In the genomic region with DNA sequence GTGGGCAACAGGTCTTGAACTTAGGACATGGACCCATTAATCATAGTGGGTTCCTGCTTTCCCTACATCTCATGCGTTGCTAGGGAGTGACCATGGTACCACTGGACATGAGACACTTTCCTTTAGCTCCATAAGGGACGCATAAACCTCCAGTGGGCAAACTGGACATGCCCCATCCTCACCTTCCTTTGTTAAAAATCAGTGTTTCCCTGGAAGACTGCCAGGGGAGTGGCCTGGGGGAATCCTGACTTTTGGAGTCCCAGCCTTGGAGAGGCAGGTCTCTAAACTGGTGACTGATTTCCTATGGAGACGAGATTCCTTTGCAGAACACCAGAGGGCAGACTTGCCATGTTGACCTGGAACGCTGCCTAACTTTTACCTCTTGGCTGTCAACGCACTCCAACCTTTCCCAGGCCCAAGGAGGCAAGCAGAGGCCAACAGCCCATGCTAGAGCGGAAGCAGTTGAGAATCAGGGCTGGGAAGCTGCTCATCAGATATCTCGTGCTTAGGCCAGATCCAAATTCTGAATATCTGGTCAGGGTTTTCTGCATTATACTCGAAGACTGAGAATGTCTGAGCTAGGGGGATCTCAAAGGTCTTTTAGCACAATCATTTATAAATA, we compare ENCODE assay signal across 1 cellular context.
TF ChIP-seq lines count a peak whose summit lies in the region.

No MANE protein-coding gene starts in this region.

TF ChIP-seq in HepG2, 621 proteins besides CTCF, POLR2A, EP300 and RAD21 (continued from another document and continues in another):
- TF ChIP-seq, protein P1, sequence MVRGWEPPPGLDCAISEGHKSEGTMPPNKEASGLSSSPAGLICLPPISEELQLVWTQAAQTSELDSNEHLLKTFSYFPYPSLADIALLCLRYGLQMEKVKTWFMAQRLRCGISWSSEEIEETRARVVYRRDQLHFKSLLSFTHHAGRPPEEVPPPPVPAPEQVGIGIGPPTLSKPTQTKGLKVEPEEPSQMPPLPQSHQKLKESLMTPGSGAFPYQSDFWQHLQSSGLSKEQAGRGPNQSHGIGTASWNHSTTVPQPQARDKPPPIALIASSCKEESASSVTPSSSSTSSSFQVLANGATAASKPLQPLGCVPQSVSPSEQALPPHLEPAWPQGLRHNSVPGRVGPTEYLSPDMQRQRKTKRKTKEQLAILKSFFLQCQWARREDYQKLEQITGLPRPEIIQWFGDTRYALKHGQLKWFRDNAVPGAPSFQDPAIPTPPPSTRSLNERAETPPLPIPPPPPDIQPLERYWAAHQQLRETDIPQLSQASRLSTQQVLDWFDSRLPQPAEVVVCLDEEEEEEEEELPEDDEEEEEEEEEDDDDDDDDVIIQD (CRISPR knock-in tag; IDR thresholded peaks at IDR 0.05; ENCODE audit: low read depth), result no peak
- no peak for TF ChIP-seq MAFK (conservative IDR thresholded peaks at IDR 0.05 in 1 of 2, IDR thresholded peaks at IDR 0.05 in 1 of 2; ENCODE audit: low read length in 2 of 2)
- no peak for TF ChIP-seq ZNF350 (CRISPR knock-in tag; IDR thresholded peaks at IDR 0.05; ENCODE audit: borderline replicate concordance, low read depth)
- peak; percentile 23; the same call in 1 of the 2 replicates for TF ChIP-seq YEATS2 (CRISPR knock-in tag; IDR thresholded peaks at IDR 0.05; ENCODE audit: borderline replicate concordance)
- no peak for TF ChIP-seq ZNF124 (CRISPR knock-in tag; IDR thresholded peaks at IDR 0.05)
- TF ChIP-seq STAG1 (CRISPR knock-in tag; IDR thresholded peaks at IDR 0.05), result peak; percentile 83
- TF ChIP-seq SRY (CRISPR knock-in tag; IDR thresholded peaks at IDR 0.05), result no peak
- no peak for TF ChIP-seq ZSCAN29 (CRISPR knock-in tag; conservative IDR thresholded peaks at IDR 0.05)
- TF ChIP-seq HDAC6 (IDR thresholded peaks at IDR 0.05; ENCODE audit: low read depth, low read length), result no peak
- no peak for TF ChIP-seq ZNF251 (CRISPR knock-in tag; IDR thresholded peaks at IDR 0.05)
- TF ChIP-seq FOXA3 (CRISPR knock-in tag; IDR thresholded peaks at IDR 0.05), result peak; percentile 77
- TF ChIP-seq ZNF672 (CRISPR knock-in tag; IDR thresholded peaks at IDR 0.05), result no peak
- no peak for TF ChIP-seq MZF1 (CRISPR knock-in tag; IDR thresholded peaks at IDR 0.05; ENCODE audit: borderline replicate concordance)
- no peak for TF ChIP-seq MTA3 (CRISPR knock-in tag; IDR thresholded peaks at IDR 0.05)
- no peak for TF ChIP-seq ZNF891 (CRISPR knock-in tag; IDR thresholded peaks at IDR 0.05)
- no peak for TF ChIP-seq ZNF383 (CRISPR knock-in tag; IDR thresholded peaks at IDR 0.05; ENCODE audit: borderline replicate concordance)
- TF ChIP-seq ZNF335 (CRISPR knock-in tag; IDR thresholded peaks at IDR 0.05), result 0 out of 2 replicates have a peak, but pooled peaks have one; percentile 28
- TF ChIP-seq, protein P2, sequence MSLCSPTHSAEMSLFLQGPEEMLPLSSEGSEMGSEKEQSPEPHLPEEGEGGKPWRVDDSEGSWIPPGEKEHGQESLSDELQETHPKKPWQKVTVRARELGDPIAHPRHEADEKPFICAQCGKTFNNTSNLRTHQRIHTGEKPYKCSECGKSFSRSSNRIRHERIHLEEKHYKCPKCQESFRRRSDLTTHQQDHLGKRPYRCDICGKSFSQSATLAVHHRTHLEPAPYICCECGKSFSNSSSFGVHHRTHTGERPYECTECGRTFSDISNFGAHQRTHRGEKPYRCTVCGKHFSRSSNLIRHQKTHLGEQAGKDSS (CRISPR knock-in tag; IDR thresholded peaks at IDR 0.05; ENCODE audit: borderline replicate concordance, low read depth), result no peak
- TF ChIP-seq HMG20A (CRISPR knock-in tag; IDR thresholded peaks at IDR 0.05; ENCODE audit: borderline replicate concordance), result no peak
- TF ChIP-seq, protein P3, sequence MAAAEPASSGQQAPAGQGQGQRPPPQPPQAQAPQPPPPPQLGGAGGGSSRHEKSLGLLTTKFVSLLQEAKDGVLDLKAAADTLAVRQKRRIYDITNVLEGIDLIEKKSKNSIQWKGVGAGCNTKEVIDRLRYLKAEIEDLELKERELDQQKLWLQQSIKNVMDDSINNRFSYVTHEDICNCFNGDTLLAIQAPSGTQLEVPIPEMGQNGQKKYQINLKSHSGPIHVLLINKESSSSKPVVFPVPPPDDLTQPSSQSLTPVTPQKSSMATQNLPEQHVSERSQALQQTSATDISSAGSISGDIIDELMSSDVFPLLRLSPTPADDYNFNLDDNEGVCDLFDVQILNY (CRISPR knock-in tag; conservative IDR thresholded peaks at IDR 0.05), result no peak
- no peak for TF ChIP-seq ELF3 (CRISPR knock-in tag; IDR thresholded peaks at IDR 0.05)
- no peak for TF ChIP-seq ASH2L (IDR thresholded peaks at IDR 0.05; ENCODE audit: insufficient read length, low read depth, low read length)
- TF ChIP-seq, protein P4, sequence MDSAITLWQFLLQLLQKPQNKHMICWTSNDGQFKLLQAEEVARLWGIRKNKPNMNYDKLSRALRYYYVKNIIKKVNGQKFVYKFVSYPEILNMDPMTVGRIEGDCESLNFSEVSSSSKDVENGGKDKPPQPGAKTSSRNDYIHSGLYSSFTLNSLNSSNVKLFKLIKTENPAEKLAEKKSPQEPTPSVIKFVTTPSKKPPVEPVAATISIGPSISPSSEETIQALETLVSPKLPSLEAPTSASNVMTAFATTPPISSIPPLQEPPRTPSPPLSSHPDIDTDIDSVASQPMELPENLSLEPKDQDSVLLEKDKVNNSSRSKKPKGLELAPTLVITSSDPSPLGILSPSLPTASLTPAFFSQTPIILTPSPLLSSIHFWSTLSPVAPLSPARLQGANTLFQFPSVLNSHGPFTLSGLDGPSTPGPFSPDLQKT (CRISPR knock-in tag; IDR thresholded peaks at IDR 0.05; ENCODE audit: borderline replicate concordance), result no peak
- TF ChIP-seq HNRNPL (IDR thresholded peaks at IDR 0.05; ENCODE audit: low read depth, low read length), result no peak
- TF ChIP-seq, protein P5, sequence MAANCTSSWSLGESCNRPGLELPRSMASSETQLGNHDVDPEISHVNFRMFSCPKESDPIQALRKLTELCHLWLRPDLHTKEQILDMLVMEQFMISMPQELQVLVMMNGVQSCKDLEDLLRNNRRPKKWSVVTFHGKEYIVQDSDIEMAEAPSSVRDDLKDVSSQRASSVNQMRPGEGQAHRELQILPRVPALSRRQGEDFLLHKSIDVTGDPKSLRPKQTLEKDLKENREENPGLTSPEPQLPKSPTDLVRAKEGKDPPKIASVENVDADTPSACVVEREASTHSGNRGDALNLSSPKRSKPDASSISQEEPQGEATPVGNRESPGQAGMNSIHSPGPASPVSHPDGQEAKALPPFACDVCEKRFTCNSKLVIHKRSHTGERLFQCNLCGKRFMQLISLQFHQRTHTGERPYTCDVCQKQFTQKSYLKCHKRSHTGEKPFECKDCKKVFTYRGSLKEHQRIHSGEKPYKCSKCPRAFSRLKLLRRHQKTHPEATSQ (CRISPR knock-in tag; IDR thresholded peaks at IDR 0.05; ENCODE audit: borderline replicate concordance), result no peak
- 0 out of 2 replicates have a peak, but pooled peaks have one; percentile 16 for TF ChIP-seq RFX5 (IDR thresholded peaks at IDR 0.05; ENCODE audit: low read depth, low read length)
- no peak for TF ChIP-seq KMT2A (CRISPR knock-in tag; IDR thresholded peaks at IDR 0.05)
- no peak for TF ChIP-seq ZNF20 (CRISPR knock-in tag; IDR thresholded peaks at IDR 0.05)
- TF ChIP-seq, protein P6, sequence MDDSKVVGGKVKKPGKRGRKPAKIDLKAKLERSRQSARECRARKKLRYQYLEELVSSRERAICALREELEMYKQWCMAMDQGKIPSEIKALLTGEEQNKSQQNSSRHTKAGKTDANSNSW (CRISPR knock-in tag; IDR thresholded peaks at IDR 0.05; ENCODE audit: borderline replicate concordance), result no peak
- TF ChIP-seq, protein P7, sequence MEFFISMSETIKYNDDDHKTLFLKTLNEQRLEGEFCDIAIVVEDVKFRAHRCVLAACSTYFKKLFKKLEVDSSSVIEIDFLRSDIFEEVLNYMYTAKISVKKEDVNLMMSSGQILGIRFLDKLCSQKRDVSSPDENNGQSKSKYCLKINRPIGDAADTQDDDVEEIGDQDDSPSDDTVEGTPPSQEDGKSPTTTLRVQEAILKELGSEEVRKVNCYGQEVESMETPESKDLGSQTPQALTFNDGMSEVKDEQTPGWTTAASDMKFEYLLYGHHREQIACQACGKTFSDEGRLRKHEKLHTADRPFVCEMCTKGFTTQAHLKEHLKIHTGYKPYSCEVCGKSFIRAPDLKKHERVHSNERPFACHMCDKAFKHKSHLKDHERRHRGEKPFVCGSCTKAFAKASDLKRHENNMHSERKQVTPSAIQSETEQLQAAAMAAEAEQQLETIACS (CRISPR knock-in tag; IDR thresholded peaks at IDR 0.05), result no peak
- TF ChIP-seq, protein P8, sequence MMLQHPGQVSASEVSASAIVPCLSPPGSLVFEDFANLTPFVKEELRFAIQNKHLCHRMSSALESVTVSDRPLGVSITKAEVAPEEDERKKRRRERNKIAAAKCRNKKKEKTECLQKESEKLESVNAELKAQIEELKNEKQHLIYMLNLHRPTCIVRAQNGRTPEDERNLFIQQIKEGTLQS (CRISPR knock-in tag; IDR thresholded peaks at IDR 0.05), result no peak
- TF ChIP-seq TCF7 (IDR thresholded peaks at IDR 0.05; ENCODE audit: low read depth), result no peak
- TF ChIP-seq, protein P9, sequence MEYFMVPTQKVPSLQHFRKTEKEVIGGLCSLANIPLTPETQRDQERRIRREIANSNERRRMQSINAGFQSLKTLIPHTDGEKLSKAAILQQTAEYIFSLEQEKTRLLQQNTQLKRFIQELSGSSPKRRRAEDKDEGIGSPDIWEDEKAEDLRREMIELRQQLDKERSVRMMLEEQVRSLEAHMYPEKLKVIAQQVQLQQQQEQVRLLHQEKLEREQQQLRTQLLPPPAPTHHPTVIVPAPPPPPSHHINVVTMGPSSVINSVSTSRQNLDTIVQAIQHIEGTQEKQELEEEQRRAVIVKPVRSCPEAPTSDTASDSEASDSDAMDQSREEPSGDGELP (IDR thresholded peaks at IDR 0.05; ENCODE audit: borderline replicate concordance, low read depth), result no peak
- no peak for TF ChIP-seq ZNF775 (CRISPR knock-in tag; IDR thresholded peaks at IDR 0.05; ENCODE audit: borderline replicate concordance)
- no peak for TF ChIP-seq TP53 (CRISPR knock-in tag; conservative IDR thresholded peaks at IDR 0.05)
- TF ChIP-seq MAFF (IDR thresholded peaks at IDR 0.05; ENCODE audit: low read depth, low read length), result 0 out of 2 replicates have a peak, but pooled peaks have one; percentile 0
- peak; percentile 53; the same call in 1 of the 2 replicates for TF ChIP-seq ZNF501 (CRISPR knock-in tag; IDR thresholded peaks at IDR 0.05)
- TF ChIP-seq FOXA1 (IDR thresholded peaks at IDR 0.05), result no peak
- TF ChIP-seq FOXA1 (CRISPR knock-in tag; IDR thresholded peaks at IDR 0.05), result peak; percentile 85
- TF ChIP-seq, protein P10, sequence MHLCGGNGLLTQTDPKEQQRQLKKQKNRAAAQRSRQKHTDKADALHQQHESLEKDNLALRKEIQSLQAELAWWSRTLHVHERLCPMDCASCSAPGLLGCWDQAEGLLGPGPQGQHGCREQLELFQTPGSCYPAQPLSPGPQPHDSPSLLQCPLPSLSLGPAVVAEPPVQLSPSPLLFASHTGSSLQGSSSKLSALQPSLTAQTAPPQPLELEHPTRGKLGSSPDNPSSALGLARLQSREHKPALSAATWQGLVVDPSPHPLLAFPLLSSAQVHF (CRISPR knock-in tag; IDR thresholded peaks at IDR 0.05), result no peak
- TF ChIP-seq, protein P11, sequence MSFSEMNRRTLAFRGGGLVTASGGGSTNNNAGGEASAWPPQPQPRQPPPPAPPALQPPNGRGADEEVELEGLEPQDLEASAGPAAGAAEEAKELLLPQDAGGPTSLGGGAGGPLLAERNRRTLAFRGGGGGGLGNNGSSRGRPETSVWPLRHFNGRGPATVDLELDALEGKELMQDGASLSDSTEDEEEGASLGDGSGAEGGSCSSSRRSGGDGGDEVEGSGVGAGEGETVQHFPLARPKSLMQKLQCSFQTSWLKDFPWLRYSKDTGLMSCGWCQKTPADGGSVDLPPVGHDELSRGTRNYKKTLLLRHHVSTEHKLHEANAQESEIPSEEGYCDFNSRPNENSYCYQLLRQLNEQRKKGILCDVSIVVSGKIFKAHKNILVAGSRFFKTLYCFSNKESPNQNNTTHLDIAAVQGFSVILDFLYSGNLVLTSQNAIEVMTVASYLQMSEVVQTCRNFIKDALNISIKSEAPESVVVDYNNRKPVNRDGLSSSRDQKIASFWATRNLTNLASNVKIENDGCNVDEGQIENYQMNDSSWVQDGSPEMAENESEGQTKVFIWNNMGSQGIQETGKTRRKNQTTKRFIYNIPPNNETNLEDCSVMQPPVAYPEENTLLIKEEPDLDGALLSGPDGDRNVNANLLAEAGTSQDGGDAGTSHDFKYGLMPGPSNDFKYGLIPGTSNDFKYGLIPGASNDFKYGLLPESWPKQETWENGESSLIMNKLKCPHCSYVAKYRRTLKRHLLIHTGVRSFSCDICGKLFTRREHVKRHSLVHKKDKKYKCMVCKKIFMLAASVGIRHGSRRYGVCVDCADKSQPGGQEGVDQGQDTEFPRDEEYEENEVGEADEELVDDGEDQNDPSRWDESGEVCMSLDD (CRISPR knock-in tag; IDR thresholded peaks at IDR 0.05; ENCODE audit: borderline replicate concordance), result no peak
- no peak for TF ChIP-seq ZMAT3 (CRISPR knock-in tag; conservative IDR thresholded peaks at IDR 0.05)
- TF ChIP-seq, protein P12, sequence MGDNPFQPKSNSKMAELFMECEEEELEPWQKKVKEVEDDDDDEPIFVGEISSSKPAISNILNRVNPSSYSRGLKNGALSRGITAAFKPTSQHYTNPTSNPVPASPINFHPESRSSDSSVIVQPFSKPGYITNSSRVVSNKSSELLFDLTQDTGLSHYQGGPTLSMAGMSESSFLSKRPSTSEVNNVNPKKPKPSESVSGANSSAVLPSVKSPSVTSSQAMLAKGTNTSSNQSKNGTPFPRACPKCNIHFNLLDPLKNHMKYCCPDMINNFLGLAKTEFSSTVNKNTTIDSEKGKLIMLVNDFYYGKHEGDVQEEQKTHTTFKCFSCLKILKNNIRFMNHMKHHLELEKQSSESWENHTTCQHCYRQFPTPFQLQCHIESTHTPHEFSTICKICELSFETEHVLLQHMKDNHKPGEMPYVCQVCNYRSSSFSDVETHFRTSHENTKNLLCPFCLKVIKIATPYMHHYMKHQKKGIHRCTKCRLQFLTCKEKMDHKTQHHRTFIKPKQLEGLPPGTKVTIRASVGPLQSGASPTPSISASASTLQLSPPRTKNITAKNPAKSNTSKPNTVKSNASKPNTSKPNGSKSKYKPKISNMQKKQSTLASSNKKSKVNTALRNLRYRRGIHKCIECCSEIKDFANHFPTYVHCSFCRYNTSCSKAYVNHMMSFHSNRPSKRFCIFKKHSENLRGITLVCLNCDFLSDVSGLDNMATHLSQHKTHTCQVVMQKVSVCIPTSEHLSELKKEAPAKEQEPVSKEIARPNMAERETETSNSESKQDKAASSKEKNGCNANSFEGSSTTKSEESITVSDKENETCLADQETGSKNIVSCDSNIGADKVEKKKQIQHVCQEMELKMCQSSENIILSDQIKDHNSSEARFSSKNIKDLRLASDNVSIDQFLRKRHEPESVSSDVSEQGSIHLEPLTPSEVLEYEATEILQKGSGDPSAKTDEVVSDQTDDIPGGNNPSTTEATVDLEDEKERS (CRISPR knock-in tag; IDR thresholded peaks at IDR 0.05), result no peak
- TF ChIP-seq SUZ12 (IDR thresholded peaks at IDR 0.05; ENCODE audit: low read depth, low read length), result no peak
- no peak for TF ChIP-seq ZNF567 (CRISPR knock-in tag; IDR thresholded peaks at IDR 0.05; ENCODE audit: borderline replicate concordance)
- no peak for TF ChIP-seq EED (CRISPR knock-in tag; IDR thresholded peaks at IDR 0.05)
- no peak for TF ChIP-seq FIP1L1 (IDR thresholded peaks at IDR 0.05; ENCODE audit: borderline replicate concordance, insufficient read depth, low read depth, low read length)
- TF ChIP-seq ZNF747 (CRISPR knock-in tag; IDR thresholded peaks at IDR 0.05; ENCODE audit: borderline replicate concordance), result no peak
- TF ChIP-seq SIX4 (CRISPR knock-in tag; IDR thresholded peaks at IDR 0.05), result no peak
- TF ChIP-seq ZNF296 (CRISPR knock-in tag; conservative IDR thresholded peaks at IDR 0.05), result no peak
- no peak for TF ChIP-seq CHCHD3 (CRISPR knock-in tag; IDR thresholded peaks at IDR 0.05)
